In the genomic region with DNA sequence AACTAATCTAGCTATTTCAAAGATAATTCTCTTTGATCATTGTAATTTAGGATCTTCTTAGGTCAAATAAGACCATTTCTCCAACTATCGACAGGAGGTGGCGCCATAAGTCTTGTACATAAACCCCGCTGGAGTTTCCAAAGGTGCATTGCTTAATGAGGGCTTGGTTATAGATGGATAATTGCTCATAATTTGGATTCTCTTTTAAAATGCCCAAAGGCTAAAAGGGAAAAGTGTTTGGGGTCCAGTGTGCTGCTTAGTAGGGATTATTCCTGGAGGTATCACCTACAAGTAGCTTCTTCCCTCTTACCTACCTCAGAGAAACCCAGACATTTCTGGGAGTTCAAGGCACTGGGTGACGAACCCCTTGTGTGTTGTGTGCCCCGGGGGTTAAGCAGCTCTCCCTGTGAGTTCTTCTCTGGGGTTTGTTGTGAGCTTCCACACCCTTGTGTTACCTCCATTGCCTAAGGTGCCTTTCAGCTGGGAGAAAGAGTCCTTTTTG, we compare ENCODE assay signal across 8 cellular contexts.
A peak's percentile ranks its signal among the peaks of the same experiment; 100 is the strongest.
DNase-seq lines count a peak whose midpoint lies in the region; ATAC-seq and TF ChIP-seq lines count a peak whose summit lies in the region.

No MANE protein-coding gene starts in this region.

- no peaks in the 10 kb centered on the region for H3K36me3 Mint-ChIP-seq in endothelial cell (ENCODE audit: low read depth, unreplicated experiment)

- no peaks in the 10 kb centered on the region for H3K27me3 Mint-ChIP-seq in endothelial cell (ENCODE audit: unreplicated experiment)

- H3K9me3 Mint-ChIP-seq in endothelial cell (ENCODE audit: unreplicated experiment) = peaks cover 2% of the 10 kb centered on the region

- H3K36me3 ChIP-seq in NT2/D1 (ENCODE audit: insufficient read depth, insufficient read length, low read length) (no peaks in the 10 kb centered on the region), mucosa of stomach (ENCODE audit: control insufficient read depth, insufficient read depth, low read length) (no peaks in the 10 kb centered on the region)

- H3K4me3 ChIP-seq in NT2/D1 (ENCODE audit: insufficient read length, low read depth) (no peak overlapping the region), mucosa of stomach (ENCODE audit: low read length) (peak overlapping the region; percentile 85)

- no peak overlapping the region for H3K9ac ChIP-seq in NT2/D1 (ENCODE audit: insufficient read length, low read depth)
- peak overlapping the region; percentile 80 for H3K9ac ChIP-seq in mucosa of stomach (ENCODE audit: low read length)

- no peak overlapping the region for H3K27ac Mint-ChIP-seq in endothelial cell (ENCODE audit: unreplicated experiment)

- peak; percentile 49 for DNase-seq in CMK (ENCODE audit: low read depth)
- DNase-seq in HT1080 (ENCODE audit: low read depth) = peak; percentile 61
- peak; percentile 74 for DNase-seq in NT2/D1 (ENCODE audit: low read depth, low spot score)
- peak; percentile 63 for DNase-seq in activated CD8-positive, alpha-beta memory T cell treated with anti-CD3 and anti-CD28 coated beads, Interleukin-2, amount 50 U/mL, for 24 hours (ENCODE audit: extremely low read depth)
- DNase-seq in endothelial cell (ENCODE audit: low spot score) = peak; percentile 59
- peak; percentile 51 for DNase-seq in stimulated activated CD8-positive, alpha-beta memory T cell treated with anti-CD3 and anti-CD28 coated beads, Interleukin-7, amount 100 ng/mL, for 24 hours (ENCODE audit: low read depth)

- TF ChIP-seq CTCF in endothelial cell (IDR thresholded peaks at IDR 0.05; ENCODE audit: unreplicated experiment) = peak; percentile 49

- H3K4me1 ChIP-seq in NT2/D1 (ENCODE audit: insufficient read depth, insufficient read length) = peaks cover 5% of the 10 kb centered on the region
- H3K4me1 ChIP-seq in mucosa of stomach (ENCODE audit: control insufficient read depth, insufficient read depth, low read length) = peaks cover 11% of the 10 kb centered on the region

- H3K9me3 ChIP-seq in NT2/D1 (ENCODE audit: insufficient read depth, low read length) (peaks cover 12% of the 10 kb centered on the region), mucosa of stomach (ENCODE audit: control insufficient read depth, low read length) (no peaks in the 10 kb centered on the region)

- H3K4me1 Mint-ChIP-seq in endothelial cell (ENCODE audit: unreplicated experiment) = no peaks in the 10 kb centered on the region

- ATAC-seq in GM21360 (IDR thresholded peaks at IDR 0.05; ENCODE audit: unreplicated experiment) = peak; percentile 47

- H3K4me3 Mint-ChIP-seq in endothelial cell (ENCODE audit: unreplicated experiment) = no peak overlapping the region

- H3K27me3 ChIP-seq in NT2/D1 (ENCODE audit: insufficient read depth, insufficient read length) (no peaks in the 10 kb centered on the region), mucosa of stomach (ENCODE audit: control insufficient read depth, insufficient read depth, low read length) (peaks cover 4% of the 10 kb centered on the region)
